In the genomic region with DNA sequence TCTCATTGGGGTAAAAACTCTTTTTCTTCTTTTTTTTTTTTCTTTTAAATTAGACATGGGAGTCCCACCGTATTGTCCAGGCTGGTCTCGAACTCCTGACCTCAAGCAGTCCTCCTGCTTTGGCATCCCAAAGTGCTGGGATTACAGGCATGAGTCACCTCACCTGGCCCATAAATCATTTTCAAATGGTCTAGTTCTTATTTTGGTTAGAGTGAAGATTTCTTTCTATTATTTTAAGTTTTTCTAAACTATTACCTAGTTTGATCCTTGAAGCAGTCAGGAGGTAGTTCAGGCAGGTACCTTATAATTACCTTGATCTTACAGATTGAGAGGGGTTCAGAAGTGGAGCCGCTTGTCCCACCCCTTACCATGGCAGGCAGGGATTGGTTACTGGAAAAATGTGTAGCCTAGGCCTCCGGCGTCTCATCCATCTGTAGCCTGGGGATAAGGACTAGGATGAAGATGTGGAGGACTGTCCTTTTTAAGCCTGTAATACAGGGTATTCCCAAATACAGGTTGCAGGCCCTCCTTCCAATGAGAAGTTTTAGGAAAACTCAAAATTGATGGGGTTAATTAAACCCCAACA, we compare ENCODE assay signal across 1 cellular context.
A peak's percentile ranks its signal among the peaks of the same experiment; 100 is the strongest.
TF ChIP-seq lines count a peak whose summit lies in the region.

No MANE protein-coding gene starts in this region.

TF ChIP-seq in K562, 482 proteins besides CTCF, POLR2A, EP300 and RAD21 (continues in another document):
- no peak for TF ChIP-seq TOE1 (IDR thresholded peaks at IDR 0.05; ENCODE audit: borderline replicate concordance)
- TF ChIP-seq TOE1 (CRISPR knock-in tag; IDR thresholded peaks at IDR 0.05; ENCODE audit: borderline replicate concordance, low read depth) = no peak
- no peak for TF ChIP-seq RAD51 (IDR thresholded peaks at IDR 0.05; ENCODE audit: borderline replicate concordance, low read depth)
- TF ChIP-seq ARNT (IDR thresholded peaks at IDR 0.05) = no peak
- TF ChIP-seq, protein P1, sequence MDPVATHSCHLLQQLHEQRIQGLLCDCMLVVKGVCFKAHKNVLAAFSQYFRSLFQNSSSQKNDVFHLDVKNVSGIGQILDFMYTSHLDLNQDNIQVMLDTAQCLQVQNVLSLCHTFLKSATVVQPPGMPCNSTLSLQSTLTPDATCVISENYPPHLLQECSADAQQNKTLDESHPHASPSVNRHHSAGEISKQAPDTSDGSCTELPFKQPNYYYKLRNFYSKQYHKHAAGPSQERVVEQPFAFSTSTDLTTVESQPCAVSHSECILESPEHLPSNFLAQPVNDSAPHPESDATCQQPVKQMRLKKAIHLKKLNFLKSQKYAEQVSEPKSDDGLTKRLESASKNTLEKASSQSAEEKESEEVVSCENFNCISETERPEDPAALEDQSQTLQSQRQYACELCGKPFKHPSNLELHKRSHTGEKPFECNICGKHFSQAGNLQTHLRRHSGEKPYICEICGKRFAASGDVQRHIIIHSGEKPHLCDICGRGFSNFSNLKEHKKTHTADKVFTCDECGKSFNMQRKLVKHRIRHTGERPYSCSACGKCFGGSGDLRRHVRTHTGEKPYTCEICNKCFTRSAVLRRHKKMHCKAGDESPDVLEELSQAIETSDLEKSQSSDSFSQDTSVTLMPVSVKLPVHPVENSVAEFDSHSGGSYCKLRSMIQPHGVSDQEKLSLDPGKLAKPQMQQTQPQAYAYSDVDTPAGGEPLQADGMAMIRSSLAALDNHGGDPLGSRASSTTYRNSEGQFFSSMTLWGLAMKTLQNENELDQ (CRISPR knock-in tag; IDR thresholded peaks at IDR 0.05; ENCODE audit: borderline replicate concordance) = no peak
- no peak for TF ChIP-seq ZSCAN29 (IDR thresholded peaks at IDR 0.05)
- TF ChIP-seq ERF (CRISPR knock-in tag; IDR thresholded peaks at IDR 0.05) = no peak
- TF ChIP-seq FOXK1 (CRISPR knock-in tag; IDR thresholded peaks at IDR 0.05; ENCODE audit: borderline replicate concordance) = 0 out of 2 replicates have a peak, but pooled peaks have one; percentile 35
- no peak for TF ChIP-seq RBM39 (optimal IDR thresholded peaks at IDR 0.05; ENCODE audit: low read depth, low read length)
- TF ChIP-seq, protein P2, sequence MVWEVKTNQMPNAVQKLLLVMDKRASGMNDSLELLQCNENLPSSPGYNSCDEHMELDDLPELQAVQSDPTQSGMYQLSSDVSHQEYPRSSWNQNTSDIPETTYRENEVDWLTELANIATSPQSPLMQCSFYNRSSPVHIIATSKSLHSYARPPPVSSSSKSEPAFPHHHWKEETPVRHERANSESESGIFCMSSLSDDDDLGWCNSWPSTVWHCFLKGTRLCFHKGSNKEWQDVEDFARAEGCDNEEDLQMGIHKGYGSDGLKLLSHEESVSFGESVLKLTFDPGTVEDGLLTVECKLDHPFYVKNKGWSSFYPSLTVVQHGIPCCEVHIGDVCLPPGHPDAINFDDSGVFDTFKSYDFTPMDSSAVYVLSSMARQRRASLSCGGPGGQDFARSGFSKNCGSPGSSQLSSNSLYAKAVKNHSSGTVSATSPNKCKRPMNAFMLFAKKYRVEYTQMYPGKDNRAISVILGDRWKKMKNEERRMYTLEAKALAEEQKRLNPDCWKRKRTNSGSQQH (CRISPR knock-in tag; IDR thresholded peaks at IDR 0.05) = no peak
- TF ChIP-seq POLR3A (IDR thresholded peaks at IDR 0.05; ENCODE audit: borderline replicate concordance, extremely low read depth, insufficient read depth, insufficient read length) = no peak
- TF ChIP-seq U2AF1 (optimal IDR thresholded peaks at IDR 0.05; ENCODE audit: low read depth, low read length) = no peak
- TF ChIP-seq SAP30 (IDR thresholded peaks at IDR 0.05; ENCODE audit: borderline replicate concordance, insufficient read depth, low read depth, low read length, poor library complexity, severe bottlenecking) = no peak
- TF ChIP-seq ASH1L (IDR thresholded peaks at IDR 0.05; ENCODE audit: borderline replicate concordance, low read depth, partially characterized antibody) = no peak
- no peak for TF ChIP-seq CREM (IDR thresholded peaks at IDR 0.05; ENCODE audit: low read depth)
- no peak for TF ChIP-seq NR2C1 (IDR thresholded peaks at IDR 0.05)
- TF ChIP-seq NR2C1 (tag; IDR thresholded peaks at IDR 0.05) = no peak
- no peak for TF ChIP-seq CBX2 (IDR thresholded peaks at IDR 0.05; ENCODE audit: insufficient read depth, low read length, poor library complexity, severe bottlenecking)
- no peak for TF ChIP-seq MCM7 (IDR thresholded peaks at IDR 0.05)
- TF ChIP-seq, protein P3, sequence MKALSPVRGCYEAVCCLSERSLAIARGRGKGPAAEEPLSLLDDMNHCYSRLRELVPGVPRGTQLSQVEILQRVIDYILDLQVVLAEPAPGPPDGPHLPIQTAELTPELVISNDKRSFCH (CRISPR knock-in tag; IDR thresholded peaks at IDR 0.05) = no peak
- TF ChIP-seq, protein P3 (tag; IDR thresholded peaks at IDR 0.05) = no peak
- TF ChIP-seq TSC22D4 (tag; IDR thresholded peaks at IDR 0.05) = no peak
- TF ChIP-seq NFIX (CRISPR knock-in tag; IDR thresholded peaks at IDR 0.05; ENCODE audit: low read depth) = no peak
- TF ChIP-seq DIDO1 (tag; IDR thresholded peaks at IDR 0.05; ENCODE audit: low read depth) = no peak
- TF ChIP-seq ZNF436 (CRISPR knock-in tag; IDR thresholded peaks at IDR 0.05) = no peak
- TF ChIP-seq DACH1 (IDR thresholded peaks at IDR 0.05; ENCODE audit: partially characterized antibody) = no peak
- TF ChIP-seq CBX8 (IDR thresholded peaks at IDR 0.05; ENCODE audit: borderline replicate concordance, extremely low read depth, low read depth, low read length, poor library complexity, severe bottlenecking) = no peak
- TF ChIP-seq HOXB6 (CRISPR knock-in tag; IDR thresholded peaks at IDR 0.05; ENCODE audit: borderline replicate concordance) = no peak
- TF ChIP-seq, protein P4, sequence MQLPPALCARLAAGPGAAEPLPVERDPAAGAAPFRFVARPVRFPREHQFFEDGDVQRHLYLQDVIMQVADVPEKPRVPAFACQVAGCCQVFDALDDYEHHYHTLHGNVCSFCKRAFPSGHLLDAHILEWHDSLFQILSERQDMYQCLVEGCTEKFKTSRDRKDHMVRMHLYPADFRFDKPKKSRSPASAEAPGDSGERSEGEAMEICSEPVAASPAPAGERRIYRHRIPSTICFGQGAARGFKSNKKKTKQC (CRISPR knock-in tag; IDR thresholded peaks at IDR 0.05) = no peak
- TF ChIP-seq, protein P5, sequence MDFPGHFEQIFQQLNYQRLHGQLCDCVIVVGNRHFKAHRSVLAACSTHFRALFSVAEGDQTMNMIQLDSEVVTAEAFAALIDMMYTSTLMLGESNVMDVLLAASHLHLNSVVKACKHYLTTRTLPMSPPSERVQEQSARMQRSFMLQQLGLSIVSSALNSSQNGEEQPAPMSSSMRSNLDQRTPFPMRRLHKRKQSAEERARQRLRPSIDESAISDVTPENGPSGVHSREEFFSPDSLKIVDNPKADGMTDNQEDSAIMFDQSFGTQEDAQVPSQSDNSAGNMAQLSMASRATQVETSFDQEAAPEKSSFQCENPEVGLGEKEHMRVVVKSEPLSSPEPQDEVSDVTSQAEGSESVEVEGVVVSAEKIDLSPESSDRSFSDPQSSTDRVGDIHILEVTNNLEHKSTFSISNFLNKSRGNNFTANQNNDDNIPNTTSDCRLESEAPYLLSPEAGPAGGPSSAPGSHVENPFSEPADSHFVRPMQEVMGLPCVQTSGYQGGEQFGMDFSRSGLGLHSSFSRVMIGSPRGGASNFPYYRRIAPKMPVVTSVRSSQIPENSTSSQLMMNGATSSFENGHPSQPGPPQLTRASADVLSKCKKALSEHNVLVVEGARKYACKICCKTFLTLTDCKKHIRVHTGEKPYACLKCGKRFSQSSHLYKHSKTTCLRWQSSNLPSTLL (IDR thresholded peaks at IDR 0.05) = no peak
- TF ChIP-seq, protein P6, sequence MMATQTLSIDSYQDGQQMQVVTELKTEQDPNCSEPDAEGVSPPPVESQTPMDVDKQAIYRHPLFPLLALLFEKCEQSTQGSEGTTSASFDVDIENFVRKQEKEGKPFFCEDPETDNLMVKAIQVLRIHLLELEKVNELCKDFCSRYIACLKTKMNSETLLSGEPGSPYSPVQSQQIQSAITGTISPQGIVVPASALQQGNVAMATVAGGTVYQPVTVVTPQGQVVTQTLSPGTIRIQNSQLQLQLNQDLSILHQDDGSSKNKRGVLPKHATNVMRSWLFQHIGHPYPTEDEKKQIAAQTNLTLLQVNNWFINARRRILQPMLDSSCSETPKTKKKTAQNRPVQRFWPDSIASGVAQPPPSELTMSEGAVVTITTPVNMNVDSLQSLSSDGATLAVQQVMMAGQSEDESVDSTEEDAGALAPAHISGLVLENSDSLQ (IDR thresholded peaks at IDR 0.05) = peak; percentile 91
- no peak for TF ChIP-seq RBM14 (IDR thresholded peaks at IDR 0.05; ENCODE audit: borderline replicate concordance, insufficient read depth, low read depth, low read length)
- TF ChIP-seq, protein P7, sequence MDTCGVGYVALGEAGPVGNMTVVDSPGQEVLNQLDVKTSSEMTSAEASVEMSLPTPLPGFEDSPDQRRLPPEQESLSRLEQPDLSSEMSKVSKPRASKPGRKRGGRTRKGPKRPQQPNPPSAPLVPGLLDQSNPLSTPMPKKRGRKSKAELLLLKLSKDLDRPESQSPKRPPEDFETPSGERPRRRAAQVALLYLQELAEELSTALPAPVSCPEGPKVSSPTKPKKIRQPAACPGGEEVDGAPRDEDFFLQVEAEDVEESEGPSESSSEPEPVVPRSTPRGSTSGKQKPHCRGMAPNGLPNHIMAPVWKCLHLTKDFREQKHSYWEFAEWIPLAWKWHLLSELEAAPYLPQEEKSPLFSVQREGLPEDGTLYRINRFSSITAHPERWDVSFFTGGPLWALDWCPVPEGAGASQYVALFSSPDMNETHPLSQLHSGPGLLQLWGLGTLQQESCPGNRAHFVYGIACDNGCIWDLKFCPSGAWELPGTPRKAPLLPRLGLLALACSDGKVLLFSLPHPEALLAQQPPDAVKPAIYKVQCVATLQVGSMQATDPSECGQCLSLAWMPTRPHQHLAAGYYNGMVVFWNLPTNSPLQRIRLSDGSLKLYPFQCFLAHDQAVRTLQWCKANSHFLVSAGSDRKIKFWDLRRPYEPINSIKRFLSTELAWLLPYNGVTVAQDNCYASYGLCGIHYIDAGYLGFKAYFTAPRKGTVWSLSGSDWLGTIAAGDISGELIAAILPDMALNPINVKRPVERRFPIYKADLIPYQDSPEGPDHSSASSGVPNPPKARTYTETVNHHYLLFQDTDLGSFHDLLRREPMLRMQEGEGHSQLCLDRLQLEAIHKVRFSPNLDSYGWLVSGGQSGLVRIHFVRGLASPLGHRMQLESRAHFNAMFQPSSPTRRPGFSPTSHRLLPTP (IDR thresholded peaks at IDR 0.05; ENCODE audit: borderline replicate concordance, extremely low read depth, insufficient read length) = peak; percentile 48
- TF ChIP-seq HMGN3 (IDR thresholded peaks at IDR 0.05; ENCODE audit: borderline replicate concordance, extremely low read depth, insufficient read length, low read depth, low read length) = no peak
- TF ChIP-seq HDAC8 (tag; IDR thresholded peaks at IDR 0.05) = no peak
- peak; percentile 39; the same call in 1 of the 2 replicates for TF ChIP-seq LEF1 (IDR thresholded peaks at IDR 0.05)
- TF ChIP-seq HNRNPL (IDR thresholded peaks at IDR 0.05; ENCODE audit: low read depth, low read length) = no peak
- TF ChIP-seq TARDBP (IDR thresholded peaks at IDR 0.05) = no peak
- no peak for TF ChIP-seq ESRRA (IDR thresholded peaks at IDR 0.05; ENCODE audit: borderline replicate concordance, low read depth)
- no peak for TF ChIP-seq MAZ (CRISPR knock-in tag; conservative IDR thresholded peaks at IDR 0.05 in 1 of 2, IDR thresholded peaks at IDR 0.05 in 1 of 2)
- no peak for TF ChIP-seq POLR3G (IDR thresholded peaks at IDR 0.05; ENCODE audit: extremely low read depth, insufficient read length, insufficient replicate concordance)
- TF ChIP-seq STAG1 (CRISPR knock-in tag; IDR thresholded peaks at IDR 0.05; ENCODE audit: borderline replicate concordance) = no peak
- TF ChIP-seq RNF2 (IDR thresholded peaks at IDR 0.05) = no peak
- TF ChIP-seq, protein P8, sequence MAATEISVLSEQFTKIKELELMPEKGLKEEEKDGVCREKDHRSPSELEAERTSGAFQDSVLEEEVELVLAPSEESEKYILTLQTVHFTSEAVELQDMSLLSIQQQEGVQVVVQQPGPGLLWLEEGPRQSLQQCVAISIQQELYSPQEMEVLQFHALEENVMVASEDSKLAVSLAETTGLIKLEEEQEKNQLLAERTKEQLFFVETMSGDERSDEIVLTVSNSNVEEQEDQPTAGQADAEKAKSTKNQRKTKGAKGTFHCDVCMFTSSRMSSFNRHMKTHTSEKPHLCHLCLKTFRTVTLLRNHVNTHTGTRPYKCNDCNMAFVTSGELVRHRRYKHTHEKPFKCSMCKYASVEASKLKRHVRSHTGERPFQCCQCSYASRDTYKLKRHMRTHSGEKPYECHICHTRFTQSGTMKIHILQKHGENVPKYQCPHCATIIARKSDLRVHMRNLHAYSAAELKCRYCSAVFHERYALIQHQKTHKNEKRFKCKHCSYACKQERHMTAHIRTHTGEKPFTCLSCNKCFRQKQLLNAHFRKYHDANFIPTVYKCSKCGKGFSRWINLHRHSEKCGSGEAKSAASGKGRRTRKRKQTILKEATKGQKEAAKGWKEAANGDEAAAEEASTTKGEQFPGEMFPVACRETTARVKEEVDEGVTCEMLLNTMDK (IDR thresholded peaks at IDR 0.05; ENCODE audit: borderline replicate concordance, insufficient read depth, low read depth, low read length, poor library complexity, severe bottlenecking) = no peak
- TF ChIP-seq, protein P9, sequence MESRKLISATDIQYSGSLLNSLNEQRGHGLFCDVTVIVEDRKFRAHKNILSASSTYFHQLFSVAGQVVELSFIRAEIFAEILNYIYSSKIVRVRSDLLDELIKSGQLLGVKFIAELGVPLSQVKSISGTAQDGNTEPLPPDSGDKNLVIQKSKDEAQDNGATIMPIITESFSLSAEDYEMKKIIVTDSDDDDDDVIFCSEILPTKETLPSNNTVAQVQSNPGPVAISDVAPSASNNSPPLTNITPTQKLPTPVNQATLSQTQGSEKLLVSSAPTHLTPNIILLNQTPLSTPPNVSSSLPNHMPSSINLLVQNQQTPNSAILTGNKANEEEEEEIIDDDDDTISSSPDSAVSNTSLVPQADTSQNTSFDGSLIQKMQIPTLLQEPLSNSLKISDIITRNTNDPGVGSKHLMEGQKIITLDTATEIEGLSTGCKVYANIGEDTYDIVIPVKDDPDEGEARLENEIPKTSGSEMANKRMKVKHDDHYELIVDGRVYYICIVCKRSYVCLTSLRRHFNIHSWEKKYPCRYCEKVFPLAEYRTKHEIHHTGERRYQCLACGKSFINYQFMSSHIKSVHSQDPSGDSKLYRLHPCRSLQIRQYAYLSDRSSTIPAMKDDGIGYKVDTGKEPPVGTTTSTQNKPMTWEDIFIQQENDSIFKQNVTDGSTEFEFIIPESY (CRISPR knock-in tag; IDR thresholded peaks at IDR 0.05) = no peak
- TF ChIP-seq HIVEP1 (CRISPR knock-in tag; IDR thresholded peaks at IDR 0.05) = no peak
- TF ChIP-seq, protein P10, sequence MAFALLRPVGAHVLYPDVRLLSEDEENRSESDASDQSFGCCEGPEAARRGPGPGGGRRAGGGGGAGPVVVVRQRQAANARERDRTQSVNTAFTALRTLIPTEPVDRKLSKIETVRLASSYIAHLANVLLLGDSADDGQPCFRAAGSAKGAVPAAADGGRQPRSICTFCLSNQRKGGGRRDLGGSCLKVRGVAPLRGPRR (CRISPR knock-in tag; IDR thresholded peaks at IDR 0.05) = no peak
- TF ChIP-seq, protein P11, sequence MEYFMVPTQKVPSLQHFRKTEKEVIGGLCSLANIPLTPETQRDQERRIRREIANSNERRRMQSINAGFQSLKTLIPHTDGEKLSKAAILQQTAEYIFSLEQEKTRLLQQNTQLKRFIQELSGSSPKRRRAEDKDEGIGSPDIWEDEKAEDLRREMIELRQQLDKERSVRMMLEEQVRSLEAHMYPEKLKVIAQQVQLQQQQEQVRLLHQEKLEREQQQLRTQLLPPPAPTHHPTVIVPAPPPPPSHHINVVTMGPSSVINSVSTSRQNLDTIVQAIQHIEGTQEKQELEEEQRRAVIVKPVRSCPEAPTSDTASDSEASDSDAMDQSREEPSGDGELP (CRISPR knock-in tag; IDR thresholded peaks at IDR 0.05; ENCODE audit: borderline replicate concordance) = no peak
